Comparison of ENCODE assay signal across 8 cellular contexts in the genomic region with DNA sequence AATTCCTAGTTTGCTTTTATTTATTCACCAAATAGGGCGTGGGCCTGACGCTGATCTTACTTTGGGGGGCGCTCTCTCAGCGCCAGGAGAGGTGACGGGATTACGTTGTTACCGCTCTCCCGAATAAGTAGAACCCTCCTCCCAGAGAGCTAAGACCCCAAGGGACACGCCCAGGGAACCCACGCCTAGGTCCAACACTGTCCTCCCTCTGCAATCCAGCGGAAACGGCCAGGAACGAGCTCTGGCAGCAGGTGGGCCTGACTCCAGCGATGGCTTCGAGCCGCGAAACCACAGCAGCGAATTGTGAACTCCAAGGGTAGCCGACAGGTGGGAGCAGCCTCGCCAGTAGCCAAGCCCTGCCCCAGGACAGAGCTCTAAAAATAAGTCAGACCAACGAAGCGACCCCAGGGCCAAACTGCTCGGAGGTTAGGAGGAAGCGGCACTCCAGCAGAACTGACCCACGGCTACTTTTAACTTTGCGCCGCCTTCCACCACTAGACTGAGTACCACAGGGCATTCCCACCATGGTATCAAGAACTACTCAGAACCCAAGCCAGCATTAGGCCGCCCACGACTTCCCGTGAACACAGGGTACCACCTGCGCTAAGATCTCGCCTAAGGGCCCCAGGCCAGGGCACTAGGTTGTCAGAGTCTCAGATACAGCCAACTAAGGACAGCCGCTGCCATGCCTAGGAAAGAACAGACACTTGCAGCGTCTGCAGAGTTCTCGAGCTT. TPM values are rescaled to one million over a fixed set of nuclear protein-coding genes. Genes with fewer than 3 reads are reported as not detected.
DNase-seq lines count a peak whose midpoint lies in the region; ATAC-seq and TF ChIP-seq lines count a peak whose summit lies in the region.

No MANE protein-coding gene starts in this region.

- peak overlapping the region; percentile 99 for H3K27ac Mint-ChIP-seq in T-helper 1 cell treated with Interleukin-12 subunit alpha and Interleukin-12 subunit beta and Interleukin-4 antibody, amounts not matched to agents 30 μg/mL and 1 μg/mL, for 36 hours

- intact Hi-C loops in spleen (cut with DNase I; ENCODE audit: low total_unique reads), result loop anchor here (10.0 kb wide), 1 partner anchor 78 kb away; no protein-coding TSS in a partner anchor

- H3K79me2 ChIP-seq in Karpas-422 (ENCODE audit: low read length), result peaks cover 30% of the 10 kb centered on the region

- no peak for ATAC-seq in HG02973 (IDR thresholded peaks at IDR 0.05; ENCODE audit: unreplicated experiment)
- ATAC-seq in GM21447 (IDR thresholded peaks at IDR 0.05; ENCODE audit: unreplicated experiment), result no peak

- in situ Hi-C loops in Caki2 (cut with HindIII; ENCODE audit: low pct_unique_long_range_greater_than_20kb, low sequenced_read_pairs), result no loop called here

- WGBS in spleen, 5 donors, result 0 to 2% (median 1%) methylated on average over 29 to 35 of the region's 35 CpGs

- no peaks in the 10 kb centered on the region for H3K9me3 ChIP-seq in Karpas-422 (ENCODE audit: low read length)
- no peaks in the 10 kb centered on the region for H3K9me3 ChIP-seq in iPS-18c (ENCODE audit: control insufficient read depth, insufficient read depth, low read length)
- H3K9me3 ChIP-seq in spleen, result no peaks in the 10 kb centered on the region

- H3K9me2 ChIP-seq in Karpas-422 (replicated peaks; ENCODE audit: insufficient read depth, low read length), result no peaks in the 10 kb centered on the region

- peaks cover 30% of the 10 kb centered on the region for H3K4me1 Mint-ChIP-seq in T-helper 1 cell treated with Interleukin-12 subunit alpha and Interleukin-12 subunit beta and Interleukin-4 antibody, amounts not matched to agents 30 μg/mL and 1 μg/mL, for 36 hours (ENCODE audit: low read depth)

- H3K27ac ChIP-seq in Karpas-422 (ENCODE audit: low read length), result peak overlapping the region; percentile 89
- peak overlapping the region; percentile 95 to 99 (median 98) for H3K27ac ChIP-seq in spleen

- H2AFZ ChIP-seq in Karpas-422 (ENCODE audit: low read length), result no peak overlapping the region

- H3K4me1 ChIP-seq in Karpas-422 (ENCODE audit: low read length) (peaks cover 45% of the 10 kb centered on the region), spleen (peaks cover 16 to 60% (median 44%) of the 10 kb centered on the region in 6 donors)

- H3K36me3 Mint-ChIP-seq in T-helper 1 cell treated with Interleukin-12 subunit alpha and Interleukin-12 subunit beta and Interleukin-4 antibody, amounts not matched to agents 30 μg/mL and 1 μg/mL, for 36 hours (ENCODE audit: low read depth), result no peaks in the 10 kb centered on the region

- peaks cover 23% of the 10 kb centered on the region for H4K20me1 ChIP-seq in Karpas-422 (ENCODE audit: insufficient read depth, low read depth, low read length)

- H3K36me3 ChIP-seq in Karpas-422 (ENCODE audit: insufficient read depth, low read length) (no peaks in the 10 kb centered on the region), spleen (no peaks in the 10 kb centered on the region)

- H3K4me2 ChIP-seq in Karpas-422 (ENCODE audit: low read depth, low read length, poor library complexity, severe bottlenecking), result peak overlapping the region; percentile 94

- peak overlapping the region; percentile 94 for H3K9ac ChIP-seq in Karpas-422 (ENCODE audit: low read length)

- peak overlapping the region; percentile 97 for H3K4me3 Mint-ChIP-seq in T-helper 1 cell treated with Interleukin-12 subunit alpha and Interleukin-12 subunit beta and Interleukin-4 antibody, amounts not matched to agents 30 μg/mL and 1 μg/mL, for 36 hours

- TF ChIP-seq CTCF in spleen (IDR thresholded peaks at IDR 0.05 in 8 of 11, conservative IDR thresholded peaks at IDR 0.05 in 3 of 11), result peak in 2 of 11 experiments; percentile 10 to 11

- DNase-seq in Caki2 (ENCODE audit: low read depth) (peak; percentile 72), Karpas-422 (peak; percentile 85), anterior cingulate cortex (lab: John Stamatoyannopoulos, UW) (peak in 33 of 58 donors; percentile 5 to 54 (median 27)), spleen (peak; percentile 90)

- no peaks in the 10 kb centered on the region for H3K9me3 Mint-ChIP-seq in T-helper 1 cell treated with Interleukin-12 subunit alpha and Interleukin-12 subunit beta and Interleukin-4 antibody, amounts not matched to agents 30 μg/mL and 1 μg/mL, for 36 hours

- no peaks in the 10 kb centered on the region for H3K27me3 ChIP-seq in Karpas-422 (ENCODE audit: low read length)
- no peaks in the 10 kb centered on the region for H3K27me3 ChIP-seq in spleen (replicated peaks in 1 of 7)

- H3K4me3 ChIP-seq in Karpas-422 (ENCODE audit: low read length) (peak overlapping the region; percentile 78), iPS-18c (ENCODE audit: insufficient read depth, low read depth, low read length) (peak overlapping the region; percentile 84), spleen (peak overlapping the region; percentile 49 to 99 (median 92))

- H3K27me3 Mint-ChIP-seq in T-helper 1 cell treated with Interleukin-12 subunit alpha and Interleukin-12 subunit beta and Interleukin-4 antibody, amounts not matched to agents 30 μg/mL and 1 μg/mL, for 36 hours (ENCODE audit: low read depth), result no peaks in the 10 kb centered on the region

- no peak for TF ChIP-seq POLR2A in spleen (IDR thresholded peaks at IDR 0.05)

RNA-seq across cellular contexts. Expression of a gene that starts 1.6 kb away (rescaled TPM):
- total RNA-seq in Caki2 (2014; rRNA removed; shearing (Covaris generic); ENCODE audit: low replicate concordance), result 17.7 and 32.6 TPM in 2 replicates
- total RNA-seq in Karpas-422 (2014; rRNA removed; shearing (Covaris generic); ENCODE audit: low replicate concordance), result 28.9 and 45.3 TPM in 2 replicates
- total RNA-seq in spleen, result 10 to 100 TPM; 64.5 to 90.2 (median 84.7) TPM
- 10 to 100 TPM in 1 of 3 donors, 1 to 10 TPM in 2; 8.2 to 12.5 (median 8.4) TPM for polyA plus RNA-seq in spleen

Comparison
In these comparisons a context has a peak if more than half of its experiments do, and no peak if none do; other contexts are left out.
1. DNase-seq: peak in every context shown above with its lines; median percentile 90 in spleen; 85 in Karpas-422; 72 in Caki2; 27 in anterior cingulate cortex.